ENCODE assay signal across 8 cellular contexts in genomic region chr1:84301759-84302380, GRCh38. TPM values are rescaled to one million over a fixed set of nuclear protein-coding genes. Genes with fewer than 3 reads are reported as not detected.
DNase-seq lines count a peak whose midpoint lies in the region; ATAC-seq, FAIRE-seq and TF ChIP-seq lines count a peak whose summit lies in the region.

No MANE protein-coding gene starts in this region.

- peak overlapping the region; percentile 73 for H3K4me3 Mint-ChIP-seq in T-helper 1 cell treated with Interleukin-12 subunit alpha and Interleukin-12 subunit beta and Interleukin-4 antibody, amounts not matched to agents 30 μg/mL and 1 μg/mL, for 36 hours
- H3K4me3 Mint-ChIP-seq in T-helper 17 cell, result no peak overlapping the region

- peaks cover 2% of the 10 kb centered on the region for H3K9me3 Mint-ChIP-seq in T-helper 1 cell treated with Interleukin-12 subunit alpha and Interleukin-12 subunit beta and Interleukin-4 antibody, amounts not matched to agents 30 μg/mL and 1 μg/mL, for 36 hours

- peak overlapping the region in 1 of 2 donors; percentile 38 for H3K9ac ChIP-seq in kidney (ENCODE audit: low read length in 2 of 2)

- peaks cover 34% of the 10 kb centered on the region for H3K4me1 Mint-ChIP-seq in T-helper 1 cell treated with Interleukin-12 subunit alpha and Interleukin-12 subunit beta and Interleukin-4 antibody, amounts not matched to agents 30 μg/mL and 1 μg/mL, for 36 hours (ENCODE audit: low read depth)
- peaks cover 31% of the 10 kb centered on the region for H3K4me1 Mint-ChIP-seq in T-helper 17 cell

- no peaks in the 10 kb centered on the region for H3K36me3 ChIP-seq in kidney (ENCODE audit: control insufficient read depth in 1 of 2, insufficient read depth in 2 of 2, low read length in 2 of 2)

- peak overlapping the region; percentile 63 to 73 for H3K4me3 ChIP-seq in kidney (ENCODE audit: low read length in 2 of 2)

- H3K36me3 Mint-ChIP-seq in T-helper 1 cell treated with Interleukin-12 subunit alpha and Interleukin-12 subunit beta and Interleukin-4 antibody, amounts not matched to agents 30 μg/mL and 1 μg/mL, for 36 hours (ENCODE audit: low read depth), result peaks cover under 1% of the 10 kb centered on the region
- peaks cover 3% of the 10 kb centered on the region for H3K36me3 Mint-ChIP-seq in T-helper 17 cell (ENCODE audit: low read depth)

- DNase-seq in T-helper 1 cell (no peak), T-helper 17 cell (no peak), kidney (no peak), superior temporal gyrus (ENCODE audit: extremely low spot score) (peak; percentile 81), NCI-H524 treated with DMSO at 0.1 percent for 48 hours (lab: John Stamatoyannopoulos, UW) (no peak), amniotic stem cell (lab: John Stamatoyannopoulos, UW) (no peak)

- H3K4me1 ChIP-seq in kidney (ENCODE audit: control insufficient read depth in 1 of 2, insufficient read depth in 1 of 2, low read depth in 1 of 2, low read length in 2 of 2), result peaks cover 0 to 16% of the 10 kb centered on the region in 2 donors

- H3K27ac Mint-ChIP-seq in T-helper 1 cell treated with Interleukin-12 subunit alpha and Interleukin-12 subunit beta and Interleukin-4 antibody, amounts not matched to agents 30 μg/mL and 1 μg/mL, for 36 hours, result no peak overlapping the region
- H3K27ac Mint-ChIP-seq in T-helper 17 cell, result peak overlapping the region; percentile 9

- no peak for ATAC-seq in T-helper 17 cell
- ATAC-seq in HG02973 (IDR thresholded peaks at IDR 0.05; ENCODE audit: unreplicated experiment), result no peak

- no peak for TF ChIP-seq CTCF in kidney (IDR thresholded peaks at IDR 0.05; ENCODE audit: borderline replicate concordance, extremely low read depth, insufficient read depth)

- intact Hi-C loops in kidney (cut with DNase I), result no loop called here

- FAIRE-seq in kidney (lab: Jason Lieb, UNC), result no peak

- H3K27me3 Mint-ChIP-seq in T-helper 1 cell treated with Interleukin-12 subunit alpha and Interleukin-12 subunit beta and Interleukin-4 antibody, amounts not matched to agents 30 μg/mL and 1 μg/mL, for 36 hours (ENCODE audit: low read depth), result peaks cover 6% of the 10 kb centered on the region
- peaks cover 4% of the 10 kb centered on the region for H3K27me3 Mint-ChIP-seq in T-helper 17 cell

- H3K27ac ChIP-seq in kidney (ENCODE audit: low read depth in 2 of 2, low read length in 2 of 2), result no peak overlapping the region

- H3K9me3 ChIP-seq in T-helper 17 cell (ENCODE audit: control insufficient read depth, low read length, poor library complexity, severe bottlenecking) (no peaks in the 10 kb centered on the region), kidney (ENCODE audit: control insufficient read depth in 1 of 2, low read length in 2 of 2) (no peaks in the 10 kb centered on the region)

RNA-seq across cellular contexts. Expression of gene SAMD13, which starts 0.4 kb away (rescaled TPM):
- total RNA-seq in T-helper 17 cell (not detected), kidney (4.5 TPM)
- polyA plus RNA-seq in kidney (ENCODE audit: insufficient read depth, low read depth, low replicate concordance), result 2.9 TPM
